ENCODE assay signal across 8 cellular contexts in genomic region chr2:87683451-87683850, GRCh38.
A peak's percentile ranks its signal among the peaks of the same experiment; 100 is the strongest.
DNase-seq lines count a peak whose midpoint lies in the region; ATAC-seq, FAIRE-seq and TF ChIP-seq lines count a peak whose summit lies in the region.
"Not testable (repeated sequence)": the region's sequence is repeated elsewhere in the genome, so short reads cannot be mapped to it uniquely, and the experiment has no call there.

No MANE protein-coding gene starts in this region.

- DNase-seq in AG20443 (ENCODE audit: low spot score) (peak; percentile 8), amniotic epithelial cell (ENCODE audit: low read depth) (peak; percentile 70), dorsolateral prefrontal cortex (peak in 7 of 10 donors; percentile 10 to 63 (median 52)), head of caudate nucleus (peak; percentile 3 to 79 (median 48)), kidney (peak; percentile 87), mucosa of gallbladder (ENCODE audit: low spot score) (peak; percentile 45), sciatic nerve (ENCODE audit: low spot score) (peak; percentile 62), tibial nerve (ENCODE audit: low spot score in 2 of 2) (peak; percentile 17 to 27)

- intact Hi-C loops in dorsolateral prefrontal cortex (cut with DNase I); head of caudate nucleus (cut with DNase I); kidney (cut with DNase I); sciatic nerve (cut with DNase I): not testable (repeated sequence)

- H3K27ac ChIP-seq in dorsolateral prefrontal cortex; kidney (ENCODE audit: low read depth in 2 of 2, low read length in 2 of 2): not testable (repeated sequence)
- H3K27ac ChIP-seq in tibial nerve: peak overlapping the region in 1 of 4 donors; percentile 43

- not testable (repeated sequence) for H3K4me3 ChIP-seq in dorsolateral prefrontal cortex; kidney (ENCODE audit: low read length in 2 of 2); tibial nerve

- not testable (repeated sequence) for TF ChIP-seq POLR2A in tibial nerve (IDR thresholded peaks at IDR 0.05)

- not testable (repeated sequence) for FAIRE-seq in kidney (lab: Jason Lieb, UNC)

- not testable (repeated sequence) for H3K9ac ChIP-seq in kidney (ENCODE audit: low read length in 2 of 2)

- not testable (repeated sequence) for H3K4me1 ChIP-seq in kidney (ENCODE audit: control insufficient read depth in 1 of 2, insufficient read depth in 1 of 2, low read depth in 1 of 2, low read length in 2 of 2); tibial nerve

- not testable (repeated sequence) for TF ChIP-seq EP300 in tibial nerve (IDR thresholded peaks at IDR 0.05)

- H3K36me3 ChIP-seq in kidney (ENCODE audit: control insufficient read depth in 1 of 2, insufficient read depth in 2 of 2, low read length in 2 of 2); tibial nerve: not testable (repeated sequence)

- WGBS in tibial nerve, 2 donors: 31 to 34% methylated on average over 6 of the region's 10 CpGs

- peak in 8 of 56 donors; percentile 13 to 30 (median 20) for TF ChIP-seq CTCF in dorsolateral prefrontal cortex (IDR thresholded peaks at IDR 0.05 in 54 of 56, conservative IDR thresholded peaks at IDR 0.05 in 2 of 56; ENCODE audit: low read depth in 1 of 56, partially characterized antibody in 56 of 56)
- not testable (repeated sequence) for TF ChIP-seq CTCF in kidney (IDR thresholded peaks at IDR 0.05; ENCODE audit: borderline replicate concordance, extremely low read depth, insufficient read depth); tibial nerve (IDR thresholded peaks at IDR 0.05)

- not testable (repeated sequence) for H3K27me3 ChIP-seq in dorsolateral prefrontal cortex, tibial nerve

- H3K9me3 ChIP-seq in kidney (ENCODE audit: control insufficient read depth in 1 of 2, low read length in 2 of 2); tibial nerve: not testable (repeated sequence)

- ATAC-seq in sciatic nerve: peak; percentile 92

Comparison
In these comparisons a context has a peak if more than half of its experiments do, and no peak if none do; other contexts are left out.
1. DNase-seq: peak in every context shown above with its lines; median percentile 87 in kidney; 70 in amniotic epithelial cell; 62 in sciatic nerve; 52 in dorsolateral prefrontal cortex; 48 in head of caudate nucleus; 45 in mucosa of gallbladder; 22 in tibial nerve; 8 in AG20443.